Comparison of ENCODE assay signal across 12 cellular contexts in the genomic region with DNA sequence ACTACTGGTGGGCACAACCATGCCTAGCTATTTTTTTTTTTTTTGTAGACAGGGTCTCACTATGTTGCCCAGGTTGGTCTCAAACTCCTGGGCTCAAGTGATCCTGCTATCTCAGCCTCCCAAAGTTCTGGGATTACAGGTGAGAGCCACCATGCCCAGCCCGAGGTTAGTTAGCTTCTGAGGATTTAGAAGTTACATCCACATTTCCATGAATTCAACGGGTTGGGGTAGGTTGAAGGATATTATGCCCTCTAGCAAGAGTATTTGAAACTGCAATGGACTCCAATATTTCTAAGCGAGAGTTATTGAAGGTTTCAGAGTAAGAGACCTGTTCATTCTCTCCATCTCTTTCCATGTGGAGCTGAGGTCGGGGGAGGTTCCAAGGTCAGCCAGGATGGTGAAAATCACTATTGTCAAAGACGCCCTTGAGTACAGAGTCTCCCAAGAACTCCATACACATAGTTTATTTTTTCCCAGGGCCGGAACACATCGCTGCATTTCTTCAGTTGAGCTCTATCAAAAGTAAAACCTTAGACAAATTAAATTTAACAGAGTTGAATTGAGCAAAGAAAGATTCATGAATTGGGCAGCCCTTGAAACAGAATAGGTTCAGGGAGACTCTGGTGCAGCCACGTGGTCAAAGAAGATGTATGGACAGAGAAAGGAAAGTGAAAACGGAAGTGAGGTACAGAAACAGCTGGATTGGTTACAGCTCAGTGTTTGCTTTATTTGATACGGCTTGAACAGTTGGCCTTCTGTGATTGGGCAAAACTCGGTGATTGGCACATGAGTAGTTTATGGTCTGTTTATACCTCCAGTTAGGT. TPM values are rescaled to one million over a fixed set of nuclear protein-coding genes. Genes with fewer than 3 reads are reported as not detected.
DNase-seq lines count a peak whose midpoint lies in the region; ATAC-seq and TF ChIP-seq lines count a peak whose summit lies in the region.
"Had no signal": no experiment of that assay in that cellular context is flagged by ENCODE, and none has a peak within 500 bp of the region (broad histone marks: within the 10 kb centered on the region; RNA-seq: fewer than 3 reads in every experiment).

No MANE protein-coding gene starts in this region.

- WGBS in hepatocyte (ENCODE audit: low lambda C conversion rate, missing lambda C conversion rate): 87% methylated on average over 11 of the region's 11 CpGs

- intact Hi-C loops in CD4-positive, alpha-beta memory T cell (cut with micrococcal nuclease): no loop called here

- no peak overlapping the region for H3K4me3 ChIP-seq in hepatocyte
- no peak overlapping the region for H3K4me3 ChIP-seq in CD4-positive, alpha-beta memory T cell (ENCODE audit: low read length in 2 of 2)
- H3K4me3 ChIP-seq: vagina had no signal

- peak; percentile 53 for ATAC-seq in HG03520 (IDR thresholded peaks at IDR 0.05; ENCODE audit: unreplicated experiment)
- no peak for ATAC-seq in GM19328 (IDR thresholded peaks at IDR 0.05; ENCODE audit: unreplicated experiment)

- peaks cover 2 to 8% of the 10 kb centered on the region in 2 donors for H3K27me3 Mint-ChIP-seq in CD4-positive, alpha-beta memory T cell

- POLR2A ChIA-PET in CD4-positive, alpha-beta memory T cell (lab: Charles Lee; ENCODE audit: partially characterized antibody): no interaction called here

- no peak overlapping the region for H3K4me3 Mint-ChIP-seq in CD4-positive, alpha-beta memory T cell

- no peaks in the 10 kb centered on the region for H3K79me2 ChIP-seq in hepatocyte

- H3K9me2 ChIP-seq in hepatocyte (replicated peaks; ENCODE audit: insufficient read depth): no peaks in the 10 kb centered on the region

- no peaks in the 10 kb centered on the region for H4K20me1 ChIP-seq in hepatocyte (ENCODE audit: insufficient read depth, poor library complexity, severe bottlenecking)

- H3K9me3 ChIP-seq in hepatocyte (ENCODE audit: low read depth): no peaks in the 10 kb centered on the region
- H3K9me3 ChIP-seq in CD4-positive, alpha-beta memory T cell (ENCODE audit: control insufficient read depth in 1 of 2, low read length in 2 of 2): no peaks in the 10 kb centered on the region
- H3K9me3 ChIP-seq: vagina had no signal

- no peaks in the 10 kb centered on the region for H3K27me3 ChIP-seq in hepatocyte
- no peaks in the 10 kb centered on the region for H3K27me3 ChIP-seq in CD4-positive, alpha-beta memory T cell (ENCODE audit: insufficient read depth, low read length)
- H3K27me3 ChIP-seq: vagina had no signal

- no peaks in the 10 kb centered on the region for H3K36me3 ChIP-seq in hepatocyte (replicated peaks; ENCODE audit: insufficient read depth, low read depth)
- H3K36me3 ChIP-seq in CD4-positive, alpha-beta memory T cell (ENCODE audit: insufficient read depth, low read length): no peaks in the 10 kb centered on the region
- H3K36me3 ChIP-seq: vagina had no signal

- CTCF ChIA-PET in CD4-positive, alpha-beta memory T cell (lab: Charles Lee; ENCODE audit: partially characterized antibody): interaction anchor here (0.8 to 2.0 kb wide), 4 partner anchors 9 to 408 kb away, joined by 3 to 12 read pairs (median 4); no protein-coding TSS in a partner anchor

- peaks cover 0 to 7% (median 4%) of the 10 kb centered on the region in 8 donors for H3K9me3 Mint-ChIP-seq in CD4-positive, alpha-beta memory T cell

- no peak overlapping the region for H3K4me2 ChIP-seq in hepatocyte

- peaks cover 11% of the 10 kb centered on the region for H3K4me1 ChIP-seq in hepatocyte (ENCODE audit: insufficient read depth)
- no peaks in the 10 kb centered on the region for H3K4me1 ChIP-seq in CD4-positive, alpha-beta memory T cell (ENCODE audit: insufficient read depth, low read length)
- H3K4me1 ChIP-seq: vagina had no signal

- peaks cover 0 to 3% of the 10 kb centered on the region in 2 donors for H3K36me3 Mint-ChIP-seq in CD4-positive, alpha-beta memory T cell

- DNase-seq in DMS 273 treated with DMSO at 0.1 percent for 48 hours (lab: John Stamatoyannopoulos, UW) (peak; percentile 13), RPMI7951 (ENCODE audit: low read depth) (peak; percentile 38), hepatocyte (ENCODE audit: low spot score) (no peak), HK-2 (ENCODE audit: unreplicated experiment) (no peak), EL (no peak)
- no peak for DNase-seq in CD4-positive, alpha-beta memory T cell
- DNase-seq: cortex of kidney; stimulated activated CD4-positive, alpha-beta T cell treated with anti-CD3 and anti-CD28 coated beads, Interleukin-4, amount 100 ng/mL, for 4 hours had no signal

- H3K4me1 Mint-ChIP-seq in CD4-positive, alpha-beta memory T cell: peaks cover 0 to 5% (median 3%) of the 10 kb centered on the region in 4 donors

- no peak overlapping the region for H2AFZ ChIP-seq in hepatocyte

- H3K27ac Mint-ChIP-seq in CD4-positive, alpha-beta memory T cell: peak overlapping the region in 1 of 7 donors; percentile 8

- H3K27ac ChIP-seq in hepatocyte: no peak overlapping the region
- no peak overlapping the region for H3K27ac ChIP-seq in CD4-positive, alpha-beta memory T cell (ENCODE audit: low read depth, low read length)
- H3K27ac ChIP-seq: vagina had no signal

- TF ChIP-seq CTCF in hepatocyte (IDR thresholded peaks at IDR 0.05; ENCODE audit: poor library complexity): peak; percentile 2

RNA-seq across cellular contexts. Expression of a gene that starts 19.0 kb away (rescaled TPM):
- total RNA-seq in RPMI7951 (2014; rRNA removed; shearing (Covaris generic)): 14.5 and 15.9 TPM in 2 replicates
- total RNA-seq in hepatocyte: 16.3 and 20.1 TPM in 2 replicates
- 8.6 and 10.3 TPM in 2 replicates for polyA plus RNA-seq in hepatocyte
- 1 to 10 TPM; 1.4 to 2.2 TPM for total RNA-seq in CD4-positive, alpha-beta memory T cell
- polyA plus RNA-seq in CD4-positive, alpha-beta memory T cell: under 1 TPM; 0.34 to 0.47 TPM
- polyA plus RNA-seq: neural cell had no signal

RNA-seq across cellular contexts. Expression of a gene that starts 27.3 kb away (rescaled TPM):
- 19.8 and 23.0 TPM in 2 replicates for total RNA-seq in RPMI7951 (2014; rRNA removed; shearing (Covaris generic))
- 18.9 and 19.4 TPM in 2 replicates for total RNA-seq in hepatocyte
- 17.5 and 20.9 TPM in 2 replicates for polyA plus RNA-seq in hepatocyte
- 10 to 100 TPM; 16.2 to 19.2 TPM for total RNA-seq in CD4-positive, alpha-beta memory T cell
- polyA plus RNA-seq in CD4-positive, alpha-beta memory T cell: 10 to 100 TPM; 12.8 to 17.8 TPM

Comparison
In these comparisons a context has a peak if more than half of its experiments do, and no peak if none do; other contexts are left out.
1. DNase-seq: peak in DMS 273 treated with DMSO at 0.1 percent for 48 hours (single experiment) and RPMI7951 (single experiment); none in hepatocyte (single experiment), CD4-positive, alpha-beta memory T cell (0 of 5), HK-2 (single experiment) and EL (single experiment).